8 cellular contexts compared by ENCODE assay signal in genomic region chr13:76887070-76887563, GRCh38. TPM values are rescaled to one million over a fixed set of nuclear protein-coding genes. Genes with fewer than 3 reads are reported as not detected.
DNase-seq lines count a peak whose midpoint lies in the region; ATAC-seq and TF ChIP-seq lines count a peak whose summit lies in the region.

No MANE protein-coding gene starts in this region.

- peaks cover 3 to 27% (median 20%) of the 10 kb centered on the region in 4 donors for H3K4me1 Mint-ChIP-seq in CD4-positive, CD25-positive, alpha-beta regulatory T cell
- H3K4me1 Mint-ChIP-seq in nephron, result peaks cover 27% of the 10 kb centered on the region

- no peak overlapping the region for H3K27ac ChIP-seq in CD4-positive, CD25-positive, alpha-beta regulatory T cell (ENCODE audit: insufficient read depth, low read length, poor library complexity, severe bottlenecking)
- H3K27ac ChIP-seq in Panc1 (ENCODE audit: low read length), result no peak overlapping the region
- H3K27ac ChIP-seq in epithelial cell of prostate, result peak overlapping the region; percentile 63

- CTCF ChIA-PET in Panc1 (lab: Charles Lee), result no interaction called here

- H3K36me3 Mint-ChIP-seq in CD4-positive, CD25-positive, alpha-beta regulatory T cell, result no peaks in the 10 kb centered on the region
- peaks cover 3% of the 10 kb centered on the region for H3K36me3 Mint-ChIP-seq in nephron (ENCODE audit: low read depth)

- no peak for DNase-seq in CD4-positive, CD25-positive, alpha-beta regulatory T cell
- no peak for DNase-seq in Panc1 (ENCODE audit: low read depth, low spot score)
- no peak for DNase-seq in epithelial cell of prostate (ENCODE audit: low read depth, low spot score)
- no peak for DNase-seq in activated gamma-delta T cell (lab: John Stamatoyannopoulos, UW)
- DNase-seq in HK-2 (ENCODE audit: unreplicated experiment), result no peak

- H3K4me3 ChIP-seq in CD4-positive, CD25-positive, alpha-beta regulatory T cell (ENCODE audit: low read depth, low read length), result peak overlapping the region; percentile 64
- H3K4me3 ChIP-seq in Panc1 (ENCODE audit: low read depth in 2 of 2, low read length in 2 of 2), result peak overlapping the region; percentile 46 to 53

- H3K9me3 Mint-ChIP-seq in CD4-positive, CD25-positive, alpha-beta regulatory T cell, result peaks cover 0 to 5% (median 0%) of the 10 kb centered on the region in 7 donors
- H3K9me3 Mint-ChIP-seq in nephron, result no peaks in the 10 kb centered on the region

- TF ChIP-seq CTCF in Panc1 (IDR thresholded peaks at IDR 0.05) (no peak), nephron (IDR thresholded peaks at IDR 0.05; ENCODE audit: unreplicated experiment in 3 of 3) (no peak)

- H3K27me3 ChIP-seq in CD4-positive, CD25-positive, alpha-beta regulatory T cell (ENCODE audit: control insufficient read depth, insufficient read depth, low read length), result peaks cover 16% of the 10 kb centered on the region
- 0 out of 2 replicates have a peak, but pooled peaks cover 2% of the 10 kb centered on the region for H3K27me3 ChIP-seq in Panc1 (ENCODE audit: control insufficient read depth, insufficient read depth, low read length)

- ATAC-seq in CD4-positive, CD25-positive, alpha-beta regulatory T cell (ENCODE audit: low read depth in 2 of 2), result no peak
- ATAC-seq in Panc1 (no peak), HG02973 (IDR thresholded peaks at IDR 0.05; ENCODE audit: unreplicated experiment) (no peak), GM21529 (IDR thresholded peaks at IDR 0.05; ENCODE audit: unreplicated experiment) (no peak)

- H3K4me1 ChIP-seq in CD4-positive, CD25-positive, alpha-beta regulatory T cell (ENCODE audit: control insufficient read depth, insufficient read depth, low read length, poor library complexity, severe bottlenecking), result peaks cover 18% of the 10 kb centered on the region
- H3K4me1 ChIP-seq in Panc1 (ENCODE audit: control insufficient read depth, insufficient read depth, low read length), result no peaks in the 10 kb centered on the region

- H3K27me3 Mint-ChIP-seq in CD4-positive, CD25-positive, alpha-beta regulatory T cell, result peaks cover 23% of the 10 kb centered on the region
- H3K27me3 Mint-ChIP-seq in nephron (ENCODE audit: low read depth), result peaks cover 35% of the 10 kb centered on the region

- peak overlapping the region in 1 of 3 donors; percentile 6 for H3K27ac Mint-ChIP-seq in CD4-positive, CD25-positive, alpha-beta regulatory T cell
- peak overlapping the region; percentile 90 to 93 (median 91) for H3K27ac Mint-ChIP-seq in nephron

- no peaks in the 10 kb centered on the region for H3K36me3 ChIP-seq in CD4-positive, CD25-positive, alpha-beta regulatory T cell (ENCODE audit: control insufficient read depth, insufficient read depth, low read length)
- no peaks in the 10 kb centered on the region for H3K36me3 ChIP-seq in Panc1 (ENCODE audit: control insufficient read depth, insufficient read depth, low read length)

- intact Hi-C loops in Panc1 (cut with micrococcal nuclease; ENCODE audit: unreplicated experiment), result no loop called here

- in situ Hi-C loops in Panc1 (cut with HindIII; ENCODE audit: low pct_unique_long_range_greater_than_20kb, low sequenced_read_pairs), result no loop called here

- POLR2A ChIA-PET in Panc1 (lab: Charles Lee), result no interaction called here

- no peaks in the 10 kb centered on the region for H3K9me3 ChIP-seq in CD4-positive, CD25-positive, alpha-beta regulatory T cell (ENCODE audit: control insufficient read depth in 2 of 2, low read length in 2 of 2)
- no peaks in the 10 kb centered on the region for H3K9me3 ChIP-seq in Panc1 (ENCODE audit: control insufficient read depth, insufficient read depth, low read depth, low read length)

- BruUV-seq in Panc1 (replicated peaks; lab: Mats Ljungman, UMichigan), result no TSS peak

- peak overlapping the region; percentile 59 to 94 (median 88) for H3K4me3 Mint-ChIP-seq in CD4-positive, CD25-positive, alpha-beta regulatory T cell
- H3K4me3 Mint-ChIP-seq in nephron, result peak overlapping the region; percentile 85 to 89 (median 86)

RNA-seq across cellular contexts. Expression of gene KCTD12, which starts 0.9 kb away (rescaled TPM):
- total RNA-seq in CD4-positive, CD25-positive, alpha-beta regulatory T cell, result 2.8 TPM
- polyA plus RNA-seq in CD4-positive, CD25-positive, alpha-beta regulatory T cell, result under 1 TPM; 0.19 to 0.33 (median 0.24) TPM
- total RNA-seq in Panc1 (2021; ENCODE audit: unreplicated experiment), result 0.90 TPM
- 0.41 TPM for polyA plus RNA-seq in Panc1 (2012; ENCODE audit: insufficient read length)
